In the genomic region with DNA sequence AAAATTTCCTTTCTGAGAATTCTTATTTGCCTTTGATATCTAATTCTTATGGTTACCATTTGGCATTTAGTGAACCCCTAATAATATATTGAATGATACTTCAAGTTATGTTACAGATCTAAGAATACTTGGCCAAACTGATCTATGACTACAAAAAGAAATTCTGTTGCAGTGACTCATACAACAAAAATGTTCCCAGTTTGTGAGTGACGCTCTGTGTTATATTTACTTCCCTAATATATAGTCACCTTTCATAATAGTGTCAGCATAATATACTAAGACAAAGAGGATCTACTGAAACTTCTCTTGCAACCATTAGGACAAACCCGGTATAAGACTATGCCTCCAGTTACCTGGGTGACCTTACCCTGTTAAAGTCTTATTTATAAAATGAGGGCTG, we compare ENCODE assay signal across 1 cellular context.
TF ChIP-seq lines count a peak whose summit lies in the region.

No MANE protein-coding gene starts in this region.

TF ChIP-seq in GM23338, 12 proteins besides CTCF, POLR2A, EP300 and RAD21 (continued from another document):
- TF ChIP-seq, protein P1, sequence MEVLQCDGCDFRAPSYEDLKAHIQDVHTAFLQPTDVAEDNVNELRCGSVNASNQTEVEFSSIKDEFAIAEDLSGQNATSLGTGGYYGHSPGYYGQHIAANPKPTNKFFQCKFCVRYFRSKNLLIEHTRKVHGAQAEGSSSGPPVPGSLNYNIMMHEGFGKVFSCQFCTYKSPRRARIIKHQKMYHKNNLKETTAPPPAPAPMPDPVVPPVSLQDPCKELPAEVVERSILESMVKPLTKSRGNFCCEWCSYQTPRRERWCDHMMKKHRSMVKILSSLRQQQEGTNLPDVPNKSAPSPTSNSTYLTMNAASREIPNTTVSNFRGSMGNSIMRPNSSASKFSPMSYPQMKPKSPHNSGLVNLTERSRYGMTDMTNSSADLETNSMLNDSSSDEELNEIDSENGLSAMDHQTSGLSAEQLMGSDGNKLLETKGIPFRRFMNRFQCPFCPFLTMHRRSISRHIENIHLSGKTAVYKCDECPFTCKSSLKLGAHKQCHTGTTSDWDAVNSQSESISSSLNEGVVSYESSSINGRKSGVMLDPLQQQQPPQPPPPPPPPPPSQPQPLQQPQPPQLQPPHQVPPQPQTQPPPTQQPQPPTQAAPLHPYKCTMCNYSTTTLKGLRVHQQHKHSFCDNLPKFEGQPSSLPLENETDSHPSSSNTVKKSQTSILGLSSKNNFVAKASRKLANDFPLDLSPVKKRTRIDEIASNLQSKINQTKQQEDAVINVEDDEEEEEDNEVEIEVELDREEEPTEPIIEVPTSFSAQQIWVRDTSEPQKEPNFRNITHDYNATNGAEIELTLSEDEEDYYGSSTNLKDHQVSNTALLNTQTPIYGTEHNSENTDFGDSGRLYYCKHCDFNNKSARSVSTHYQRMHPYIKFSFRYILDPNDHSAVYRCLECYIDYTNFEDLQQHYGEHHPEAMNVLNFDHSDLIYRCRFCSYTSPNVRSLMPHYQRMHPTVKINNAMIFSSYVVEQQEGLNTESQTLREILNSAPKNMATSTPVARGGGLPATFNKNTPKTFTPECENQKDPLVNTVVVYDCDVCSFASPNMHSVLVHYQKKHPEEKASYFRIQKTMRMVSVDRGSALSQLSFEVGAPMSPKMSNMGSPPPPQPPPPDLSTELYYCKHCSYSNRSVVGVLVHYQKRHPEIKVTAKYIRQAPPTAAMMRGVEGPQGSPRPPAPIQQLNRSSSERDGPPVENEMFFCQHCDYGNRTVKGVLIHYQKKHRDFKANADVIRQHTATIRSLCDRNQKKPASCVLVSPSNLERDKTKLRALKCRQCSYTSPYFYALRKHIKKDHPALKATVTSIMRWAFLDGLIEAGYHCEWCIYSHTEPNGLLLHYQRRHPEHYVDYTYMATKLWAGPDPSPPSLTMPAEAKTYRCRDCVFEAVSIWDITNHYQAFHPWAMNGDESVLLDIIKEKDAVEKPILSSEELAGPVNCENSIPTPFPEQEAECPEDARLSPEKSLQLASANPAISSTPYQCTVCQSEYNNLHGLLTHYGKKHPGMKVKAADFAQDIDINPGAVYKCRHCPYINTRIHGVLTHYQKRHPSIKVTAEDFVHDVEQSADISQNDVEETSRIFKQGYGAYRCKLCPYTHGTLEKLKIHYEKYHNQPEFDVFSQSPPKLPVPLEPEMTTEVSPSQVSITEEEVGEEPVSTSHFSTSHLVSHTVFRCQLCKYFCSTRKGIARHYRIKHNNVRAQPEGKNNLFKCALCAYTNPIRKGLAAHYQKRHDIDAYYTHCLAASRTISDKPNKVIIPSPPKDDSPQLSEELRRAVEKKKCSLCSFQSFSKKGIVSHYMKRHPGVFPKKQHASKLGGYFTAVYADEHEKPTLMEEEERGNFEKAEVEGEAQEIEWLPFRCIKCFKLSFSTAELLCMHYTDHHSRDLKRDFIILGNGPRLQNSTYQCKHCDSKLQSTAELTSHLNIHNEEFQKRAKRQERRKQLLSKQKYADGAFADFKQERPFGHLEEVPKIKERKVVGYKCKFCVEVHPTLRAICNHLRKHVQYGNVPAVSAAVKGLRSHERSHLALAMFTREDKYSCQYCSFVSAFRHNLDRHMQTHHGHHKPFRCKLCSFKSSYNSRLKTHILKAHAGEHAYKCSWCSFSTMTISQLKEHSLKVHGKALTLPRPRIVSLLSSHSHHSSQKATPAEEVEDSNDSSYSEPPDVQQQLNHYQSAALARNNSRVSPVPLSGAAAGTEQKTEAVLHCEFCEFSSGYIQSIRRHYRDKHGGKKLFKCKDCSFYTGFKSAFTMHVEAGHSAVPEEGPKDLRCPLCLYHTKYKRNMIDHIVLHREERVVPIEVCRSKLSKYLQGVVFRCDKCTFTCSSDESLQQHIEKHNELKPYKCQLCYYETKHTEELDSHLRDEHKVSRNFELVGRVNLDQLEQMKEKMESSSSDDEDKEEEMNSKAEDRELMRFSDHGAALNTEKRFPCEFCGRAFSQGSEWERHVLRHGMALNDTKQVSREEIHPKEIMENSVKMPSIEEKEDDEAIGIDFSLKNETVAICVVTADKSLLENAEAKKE (CRISPR knock-in tag; IDR thresholded peaks at IDR 0.05): no peak
- no peak for TF ChIP-seq ZNF114 (CRISPR knock-in tag; IDR thresholded peaks at IDR 0.05)
